Comparison of ENCODE assay signal across 1 cellular context in genomic region chr17:34255381-34255732, GRCh38.
A peak's percentile ranks its signal among the peaks of the same experiment; 100 is the strongest.
TF ChIP-seq lines count a peak whose summit lies in the region.

No MANE protein-coding gene starts in this region.

TF ChIP-seq in H1, 55 proteins besides CTCF, POLR2A, EP300 and RAD21:
- TF ChIP-seq CHD1 (IDR thresholded peaks at IDR 0.05; ENCODE audit: low read depth, low read length) = no peak
- TF ChIP-seq KDM4A (IDR thresholded peaks at IDR 0.05; ENCODE audit: low read depth, low read length, severe bottlenecking) = peak; percentile 4
- no peak for TF ChIP-seq E2F6 (IDR thresholded peaks at IDR 0.05)
- no peak for TF ChIP-seq TAF1 (IDR thresholded peaks at IDR 0.05; ENCODE audit: low read depth, low read length)
- no peak for TF ChIP-seq ZNF274 (IDR thresholded peaks at IDR 0.05; ENCODE audit: borderline replicate concordance, extremely low read depth, low read length)
